25 cellular contexts compared by ENCODE assay signal in the genomic region with DNA sequence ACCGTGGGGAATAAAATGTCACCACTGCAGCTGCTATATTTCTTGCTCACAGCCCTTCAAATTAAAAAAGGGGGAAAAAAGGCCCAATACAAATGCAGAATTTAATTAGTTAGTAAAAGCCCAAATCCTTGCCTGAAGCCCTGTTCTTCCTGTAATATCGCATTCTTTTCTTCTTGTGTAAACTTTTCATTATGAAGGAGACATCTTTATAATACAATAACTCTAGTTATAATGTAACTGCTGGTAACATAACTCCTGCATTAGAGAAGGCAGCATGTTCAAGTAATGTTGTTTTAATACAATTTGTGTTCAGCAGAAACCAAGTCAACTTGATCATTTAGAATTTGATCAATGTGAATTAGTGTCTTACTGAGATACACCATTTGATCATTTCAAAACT.
"Had no signal": no experiment of that assay in that cellular context is flagged by ENCODE, and none has a peak within 500 bp of the region (broad histone marks: within the 10 kb centered on the region; RNA-seq: fewer than 3 reads in every experiment).

No MANE protein-coding gene starts in this region.

- H3K27me3 Mint-ChIP-seq: dendritic cell treated with granulocyte-macrophage colony-stimulating factor and Interleukin-4, amounts not matched to agents 40 ng/mL and 50 ng/mL, for 4 days; naive thymus-derived CD4-positive, alpha-beta T cell had no signal

- H3K4me3 Mint-ChIP-seq: dendritic cell treated with granulocyte-macrophage colony-stimulating factor and Interleukin-4, amounts not matched to agents 40 ng/mL and 50 ng/mL, for 4 days; endodermal cell; immature natural killer cell; naive thymus-derived CD4-positive, alpha-beta T cell; nephron; neural progenitor cell; stimulated activated effector memory CD8-positive, alpha-beta T cell treated with anti-CD3 and anti-CD28 coated beads, Interleukin-12 subunit alpha, Interleukin-12 subunit beta, amount 100 ng/mL, for 72 hours had no signal

- H3K9me3 Mint-ChIP-seq: dendritic cell treated with granulocyte-macrophage colony-stimulating factor and Interleukin-4, amounts not matched to agents 40 ng/mL and 50 ng/mL, for 4 days; immature natural killer cell; nephron; neural progenitor cell; stimulated activated effector memory CD8-positive, alpha-beta T cell treated with anti-CD3 and anti-CD28 coated beads, Interleukin-12 subunit alpha, Interleukin-12 subunit beta, amount 100 ng/mL, for 72 hours had no signal

- H3K4me3 ChIP-seq: colonic mucosa, esophagus muscularis mucosa, neural progenitor cell, prostate gland, right atrium auricular region, stomach, thyroid gland, vagina had no signal

- H3K27ac ChIP-seq: colonic mucosa, esophagus muscularis mucosa, foreskin keratinocyte, neural progenitor cell, parathyroid adenoma, prostate gland, right atrium auricular region, stomach, thyroid gland, vagina had no signal

- DNase-seq: colonic mucosa; effector CD8-positive, alpha-beta T cell; endodermal cell; foreskin keratinocyte; hypothalamus; immature natural killer cell; islet precursor cell; kidney glomerular epithelial cell; mesenchymal stem cell; midbrain; naive thymus-derived CD4-positive, alpha-beta T cell; stimulated activated CD4-positive, alpha-beta T cell treated with anti-CD3 and anti-CD28 coated beads, Interleukin-2, amount 100 ng/mL, for 24 hours; stimulated activated CD4-positive, alpha-beta T cell treated with anti-CD3 and anti-CD28 coated beads, Interleukin-4, amount 100 ng/mL, for 24 hours; stimulated activated naive CD4-positive, alpha-beta T cell treated with Interleukin-2 at 50 U/mL for 16 hours; stomach; thyroid gland had no signal

- H3K36me3 Mint-ChIP-seq: neural progenitor cell had no signal

- H3K27ac Mint-ChIP-seq: dendritic cell treated with granulocyte-macrophage colony-stimulating factor and Interleukin-4, amounts not matched to agents 40 ng/mL and 50 ng/mL, for 4 days; endodermal cell; immature natural killer cell; naive thymus-derived CD4-positive, alpha-beta T cell; nephron; neural progenitor cell; stimulated activated effector memory CD8-positive, alpha-beta T cell treated with anti-CD3 and anti-CD28 coated beads, Interleukin-12 subunit alpha, Interleukin-12 subunit beta, amount 100 ng/mL, for 72 hours had no signal

- H3K4me1 Mint-ChIP-seq: endodermal cell, neural progenitor cell had no signal
